18 cellular contexts compared by ENCODE assay signal in genomic region chr2:204608261-204608660, GRCh38.
DNase-seq lines count a peak whose midpoint lies in the region; ATAC-seq and TF ChIP-seq lines count a peak whose summit lies in the region.
"Had no signal": no experiment of that assay in that cellular context is flagged by ENCODE, and none has a peak within 500 bp of the region (broad histone marks: within the 10 kb centered on the region; RNA-seq: fewer than 3 reads in every experiment).

No MANE protein-coding gene starts in this region.

- no peaks in the 10 kb centered on the region; the same call in 1 of the 2 replicates for H3K27me3 Mint-ChIP-seq in H9 (ENCODE audit: low read depth)
- H3K27me3 Mint-ChIP-seq: memory B cell had no signal

- H3K27ac Mint-ChIP-seq in H9, result peak overlapping the region in 1 of 3 experiments; percentile 22; a peak in 2 of 7 replicates
- H3K27ac Mint-ChIP-seq: CD4-positive, alpha-beta memory T cell; endodermal cell; memory B cell; T-cell had no signal

- no peaks in the 10 kb centered on the region for H3K79me1 ChIP-seq in H9 (ENCODE audit: insufficient read depth, low read depth, low read length, poor library complexity, severe bottlenecking)

- no peaks in the 10 kb centered on the region for H3K36me3 Mint-ChIP-seq in H9 (ENCODE audit: insufficient read depth in 1 of 3, low read depth in 3 of 3)
- H3K36me3 Mint-ChIP-seq: CD4-positive, alpha-beta memory T cell; memory B cell; T-cell had no signal

- H3K27ac ChIP-seq in caudate nucleus (ENCODE audit: low read depth, low read length) (peak overlapping the region; percentile 6), H9 (ENCODE audit: insufficient read length, low read depth, low read length) (no peak overlapping the region)
- H3K27ac ChIP-seq: prostate gland had no signal

- H3K27me3 ChIP-seq in H9 (ENCODE audit: insufficient read depth, low read length), result no peaks in the 10 kb centered on the region

- H3K4me1 ChIP-seq in H9 (ENCODE audit: insufficient read depth, low read length), result no peaks in the 10 kb centered on the region
- H3K4me1 ChIP-seq: prostate gland had no signal

- no peak overlapping the region for H3K14ac ChIP-seq in H9 (ENCODE audit: insufficient read depth, low read length)

- intact Hi-C loops in sciatic nerve (cut with DNase I), result no loop called here

- H2BK15ac ChIP-seq in H9 (ENCODE audit: low read depth, low read length), result no peak overlapping the region

- no peak overlapping the region for H3K56ac ChIP-seq in H9 (ENCODE audit: insufficient read length, low read depth, low read length)

- no peak overlapping the region for H3K4ac ChIP-seq in H9 (ENCODE audit: low read depth, low read length)

- H2BK20ac ChIP-seq in H9 (ENCODE audit: low read depth, low read length, poor library complexity, severe bottlenecking), result no peak overlapping the region

- no peak overlapping the region for H3K4me3 Mint-ChIP-seq in H9
- H3K4me3 Mint-ChIP-seq: CD4-positive, alpha-beta memory T cell; endodermal cell; memory B cell; T-cell had no signal

- no peak overlapping the region for H3T11ph ChIP-seq in H9 (ENCODE audit: low read length)

- H2AFZ ChIP-seq in H9 (ENCODE audit: low read length), result no peak overlapping the region

- no peak overlapping the region for H2AK5ac ChIP-seq in H9 (ENCODE audit: insufficient read length, low read length)

- no peaks in the 10 kb centered on the region for H3K23me2 ChIP-seq in H9 (ENCODE audit: insufficient read length, low read depth, low read length, poor library complexity, severe bottlenecking)

- H2BK5ac ChIP-seq in H9 (ENCODE audit: insufficient read length, low read length), result no peak overlapping the region

- ATAC-seq in sciatic nerve, result peak; percentile 83
- no peak for ATAC-seq in HG02763 (IDR thresholded peaks at IDR 0.05; ENCODE audit: unreplicated experiment)
- ATAC-seq: T-cell had no signal

- no peak overlapping the region for H4K91ac ChIP-seq in H9 (ENCODE audit: insufficient read length, low read depth, low read length)

- DNase-seq in EL (peak; percentile 36), caudate nucleus (lab: John Stamatoyannopoulos, UW) (peak in 6 of 61 donors; percentile 1 to 26 (median 4)), hepatic stellate cell (ENCODE audit: low spot score) (peak; percentile 20), sciatic nerve (ENCODE audit: low spot score) (no peak), iPS-NIHi11 (ENCODE audit: low spot score) (no peak), NCI-H2227 treated with DMSO at 0.1 percent for 48 hours (lab: John Stamatoyannopoulos, UW) (no peak), H9 (no peak)
- DNase-seq: activated CD4-positive, alpha-beta T cell treated with anti-CD3 and anti-CD28 coated beads for 1 hour; activated T-cell treated with anti-CD3 and anti-CD28 coated beads, Interleukin-2, amount 50 U/mL, for 1 hour; CD4-positive, alpha-beta memory T cell; endodermal cell; GF-D8; NCI-H1092; NCI-H446 treated with DMSO at 0.1 percent for 48 hours; T-cell had no signal

- no peak overlapping the region for H3K23ac ChIP-seq in H9 (ENCODE audit: insufficient read length, low read depth, low read length)

- H2BK12ac ChIP-seq in H9 (ENCODE audit: insufficient read length, low read depth, low read length), result no peak overlapping the region

- H3K9me3 ChIP-seq in H9 (ENCODE audit: control insufficient read depth, low read depth, low read length), result no peaks in the 10 kb centered on the region
- H3K9me3 ChIP-seq: prostate gland had no signal

- WGBS in H9 (ENCODE audit: extremely low coverage, insufficient read length, low lambda C conversion rate), result no CpG with 5 or more reads among the region's 2 CpGs

- TF ChIP-seq CTCF in H9 (conservative IDR thresholded peaks at IDR 0.05), result no peak

- no peak overlapping the region for H3K18ac ChIP-seq in H9 (ENCODE audit: insufficient read length, low read depth, low read length)

- no peaks in the 10 kb centered on the region for H3K9me3 Mint-ChIP-seq in H9
- H3K9me3 Mint-ChIP-seq: CD4-positive, alpha-beta memory T cell; endodermal cell; T-cell had no signal

- H3K4me2 ChIP-seq in H9 (ENCODE audit: insufficient read depth, insufficient read length, low read length), result no peak overlapping the region

- no peaks in the 10 kb centered on the region for H4K20me1 ChIP-seq in H9 (ENCODE audit: control insufficient read depth, insufficient read depth, insufficient read length)

- H3K4me1 Mint-ChIP-seq in H9, result no peaks in the 10 kb centered on the region
- H3K4me1 Mint-ChIP-seq: CD4-positive, alpha-beta memory T cell; memory B cell; T-cell had no signal

- no peak overlapping the region for H3K9ac ChIP-seq in H9 (ENCODE audit: extremely low read depth, insufficient read length, low read length)

- no peak overlapping the region for H4K8ac ChIP-seq in H9 (replicated peaks; ENCODE audit: insufficient read length, low read depth, low read length)

- no peak overlapping the region for H2BK120ac ChIP-seq in H9 (ENCODE audit: low read depth, low read length, poor library complexity, severe bottlenecking)

- H4K5ac ChIP-seq in H9 (ENCODE audit: insufficient read length, low read depth, low read length), result no peak overlapping the region

- H3K79me2 ChIP-seq in H9 (ENCODE audit: insufficient read depth, low read length), result no peaks in the 10 kb centered on the region

Comparison
In these comparisons a context has a peak if more than half of its experiments do, and no peak if none do; other contexts are left out.
1. DNase-seq: peak in EL (single experiment) and hepatic stellate cell (single experiment); none in sciatic nerve (single experiment), iPS-NIHi11 (single experiment), NCI-H2227 treated with DMSO at 0.1 percent for 48 hours (single experiment) and H9 (single experiment).